Comparison of ENCODE assay signal across 14 cellular contexts in genomic region chr9:72412483-72413040, GRCh38. TPM values are rescaled to one million over a fixed set of nuclear protein-coding genes. Genes with fewer than 3 reads are reported as not detected.
DNase-seq lines count a peak whose midpoint lies in the region; ATAC-seq and TF ChIP-seq lines count a peak whose summit lies in the region.
"Had no signal": no experiment of that assay in that cellular context is flagged by ENCODE, and none has a peak within 500 bp of the region (broad histone marks: within the 10 kb centered on the region; RNA-seq: fewer than 3 reads in every experiment).

No MANE protein-coding gene starts in this region.

- POLR2A ChIA-PET in activated CD8-positive, alpha-beta T cell treated with anti-CD3 and anti-CD28 coated beads for 36 hours (lab: Charles Lee): no interaction called here

- no peak for ATAC-seq in activated CD8-positive, alpha-beta T cell treated with anti-CD3 and anti-CD28 coated beads for 36 hours
- no peak for ATAC-seq in activated T-cell treated with anti-CD3 and anti-CD28 coated beads, Interleukin-2, amount 50 U/mL, for 4 hours
- no peak for ATAC-seq in activated T-cell treated with anti-CD3 and anti-CD28 coated beads, Interleukin-2, amount 50 U/mL, for 72 hours (replicated peaks in 1 of 2)
- ATAC-seq: A549 had no signal

- TF ChIP-seq CTCF in CD14-positive monocyte (IDR thresholded peaks at IDR 0.05): no peak
- no peak for TF ChIP-seq CTCF in activated CD8-positive, alpha-beta T cell treated with anti-CD3 and anti-CD28 coated beads for 36 hours (IDR thresholded peaks at IDR 0.05)

- peak overlapping the region in 6 of 7 donors; percentile 41 to 79 (median 69) for H3K27ac Mint-ChIP-seq in CD14-positive monocyte
- H3K27ac Mint-ChIP-seq in dendritic cell treated with granulocyte-macrophage colony-stimulating factor and Interleukin-4, amounts not matched to agents 40 ng/mL and 50 ng/mL, for 4 days: peak overlapping the region; percentile 62
- H3K27ac Mint-ChIP-seq in activated CD8-positive, alpha-beta T cell treated with anti-CD3 and anti-CD28 coated beads for 36 hours: no peak overlapping the region
- no peak overlapping the region for H3K27ac Mint-ChIP-seq in activated T-cell treated with anti-CD3 and anti-CD28 coated beads, Interleukin-2, amount 50 U/mL, for 72 hours
- H3K27ac Mint-ChIP-seq: H9 had no signal

- peak overlapping the region in 1 of 2 donors; percentile 39 for H3K4me3 Mint-ChIP-seq in CD14-positive monocyte
- H3K4me3 Mint-ChIP-seq in dendritic cell treated with granulocyte-macrophage colony-stimulating factor and Interleukin-4, amounts not matched to agents 40 ng/mL and 50 ng/mL, for 4 days: no peak overlapping the region
- no peak overlapping the region for H3K4me3 Mint-ChIP-seq in activated CD8-positive, alpha-beta T cell treated with anti-CD3 and anti-CD28 coated beads for 36 hours
- H3K4me3 Mint-ChIP-seq in activated T-cell treated with anti-CD3 and anti-CD28 coated beads, Interleukin-2, amount 50 U/mL, for 4 hours: no peak overlapping the region
- no peak overlapping the region for H3K4me3 Mint-ChIP-seq in activated T-cell treated with anti-CD3 and anti-CD28 coated beads, Interleukin-2, amount 50 U/mL, for 72 hours
- H3K4me3 Mint-ChIP-seq: H9 had no signal

- peaks cover 0 to 3% (median 0%) of the 10 kb centered on the region in 3 donors for H3K27me3 Mint-ChIP-seq in CD14-positive monocyte (ENCODE audit: low read depth in 3 of 3)
- no peaks in the 10 kb centered on the region for H3K27me3 Mint-ChIP-seq in dendritic cell treated with granulocyte-macrophage colony-stimulating factor and Interleukin-4, amounts not matched to agents 40 ng/mL and 50 ng/mL, for 4 days
- no peaks in the 10 kb centered on the region for H3K27me3 Mint-ChIP-seq in activated CD8-positive, alpha-beta T cell treated with anti-CD3 and anti-CD28 coated beads for 36 hours
- no peaks in the 10 kb centered on the region for H3K27me3 Mint-ChIP-seq in activated T-cell treated with anti-CD3 and anti-CD28 coated beads, Interleukin-2, amount 50 U/mL, for 4 hours (ENCODE audit: low read depth)
- no peaks in the 10 kb centered on the region for H3K27me3 Mint-ChIP-seq in activated T-cell treated with anti-CD3 and anti-CD28 coated beads, Interleukin-2, amount 50 U/mL, for 72 hours (ENCODE audit: low read depth)

- no peaks in the 10 kb centered on the region for H3K36me3 Mint-ChIP-seq in CD14-positive monocyte
- H3K36me3 Mint-ChIP-seq in dendritic cell treated with granulocyte-macrophage colony-stimulating factor and Interleukin-4, amounts not matched to agents 40 ng/mL and 50 ng/mL, for 4 days (ENCODE audit: low read depth): no peaks in the 10 kb centered on the region
- no peaks in the 10 kb centered on the region for H3K36me3 Mint-ChIP-seq in activated CD8-positive, alpha-beta T cell treated with anti-CD3 and anti-CD28 coated beads for 36 hours (ENCODE audit: low read depth)
- H3K36me3 Mint-ChIP-seq in activated T-cell treated with anti-CD3 and anti-CD28 coated beads, Interleukin-2, amount 50 U/mL, for 4 hours (ENCODE audit: insufficient read depth): no peaks in the 10 kb centered on the region
- H3K36me3 Mint-ChIP-seq in activated T-cell treated with anti-CD3 and anti-CD28 coated beads, Interleukin-2, amount 50 U/mL, for 72 hours (ENCODE audit: insufficient read depth in 2 of 2): no peaks in the 10 kb centered on the region

- CTCF ChIA-PET in activated CD8-positive, alpha-beta T cell treated with anti-CD3 and anti-CD28 coated beads for 36 hours (lab: Charles Lee): no interaction called here

- intact Hi-C loops in CD14-positive monocyte (cut with micrococcal nuclease): no loop called here
- intact Hi-C loops in dendritic cell treated with granulocyte-macrophage colony-stimulating factor and Interleukin-4, amounts not matched to agents 40 ng/mL and 50 ng/mL, for 4 days (cut with micrococcal nuclease): no loop called here
- intact Hi-C loops in activated CD8-positive, alpha-beta T cell treated with anti-CD3 and anti-CD28 coated beads for 36 hours (cut with micrococcal nuclease): no loop called here

- peaks cover 13% of the 10 kb centered on the region for H3K4me1 Mint-ChIP-seq in CD14-positive monocyte
- peaks cover 18% of the 10 kb centered on the region for H3K4me1 Mint-ChIP-seq in dendritic cell treated with granulocyte-macrophage colony-stimulating factor and Interleukin-4, amounts not matched to agents 40 ng/mL and 50 ng/mL, for 4 days (ENCODE audit: low read depth)
- no peaks in the 10 kb centered on the region for H3K4me1 Mint-ChIP-seq in activated CD8-positive, alpha-beta T cell treated with anti-CD3 and anti-CD28 coated beads for 36 hours (ENCODE audit: low read depth)
- no peaks in the 10 kb centered on the region for H3K4me1 Mint-ChIP-seq in activated T-cell treated with anti-CD3 and anti-CD28 coated beads, Interleukin-2, amount 50 U/mL, for 4 hours (ENCODE audit: low read depth)
- H3K4me1 Mint-ChIP-seq in activated T-cell treated with anti-CD3 and anti-CD28 coated beads, Interleukin-2, amount 50 U/mL, for 72 hours (ENCODE audit: low read depth): no peaks in the 10 kb centered on the region

- H3K9me3 Mint-ChIP-seq in CD14-positive monocyte: no peaks in the 10 kb centered on the region
- no peaks in the 10 kb centered on the region for H3K9me3 Mint-ChIP-seq in dendritic cell treated with granulocyte-macrophage colony-stimulating factor and Interleukin-4, amounts not matched to agents 40 ng/mL and 50 ng/mL, for 4 days
- H3K9me3 Mint-ChIP-seq in activated CD8-positive, alpha-beta T cell treated with anti-CD3 and anti-CD28 coated beads for 36 hours: no peaks in the 10 kb centered on the region
- H3K9me3 Mint-ChIP-seq in activated T-cell treated with anti-CD3 and anti-CD28 coated beads, Interleukin-2, amount 50 U/mL, for 4 hours: peaks cover 4% of the 10 kb centered on the region
- peaks cover 0 to 2% of the 10 kb centered on the region in 2 donors for H3K9me3 Mint-ChIP-seq in activated T-cell treated with anti-CD3 and anti-CD28 coated beads, Interleukin-2, amount 50 U/mL, for 72 hours
- H3K9me3 Mint-ChIP-seq: H9 had no signal

- DNase-seq in CD14-positive monocyte (ENCODE audit: low spot score): no peak
- DNase-seq in CD1c-positive myeloid dendritic cell (ENCODE audit: extremely low spot score): peak; percentile 29
- DNase-seq in NCI-H82 (lab: John Stamatoyannopoulos, UW): peak; percentile 95
- DNase-seq in activated CD8-positive, alpha-beta T cell treated with anti-CD3 and anti-CD28 coated beads for 36 hours: no peak
- no peak for DNase-seq in activated T-cell treated with anti-CD3 and anti-CD28 coated beads, Interleukin-2, amount 50 U/mL, for 4 hours
- DNase-seq in activated T-cell treated with anti-CD3 and anti-CD28 coated beads, Interleukin-2, amount 50 U/mL, for 72 hours: no peak
- DNase-seq: BE2C, Calu3, DMS79 treated with DMSO at 0.1 percent for 48 hours, EL, GM23248, H9 had no signal

RNA-seq across cellular contexts. Expression of gene ZFAND5, which starts 47.6 kb away (rescaled TPM):
- 100 to 1,000 TPM; 199 to 237 TPM for polyA plus RNA-seq in CD14-positive monocyte
- total RNA-seq in activated CD8-positive, alpha-beta T cell treated with anti-CD3 and anti-CD28 coated beads for 36 hours: 10 to 100 TPM; 79.4 to 88.9 TPM
- total RNA-seq in activated T-cell treated with anti-CD3 and anti-CD28 coated beads, Interleukin-2, amount 50 U/mL, for 4 hours: 100 to 1,000 TPM; 112 to 142 (median 141) TPM
- 100 to 1,000 TPM; 116 to 117 TPM for total RNA-seq in activated T-cell treated with anti-CD3 and anti-CD28 coated beads, Interleukin-2, amount 50 U/mL, for 72 hours

Comparison
In these comparisons a context has a peak if more than half of its experiments do, and no peak if none do; other contexts are left out.
1. DNase-seq: peak in CD1c-positive myeloid dendritic cell (single experiment) and NCI-H82 (single experiment); none in CD14-positive monocyte (single experiment), activated CD8-positive, alpha-beta T cell treated with anti-CD3 and anti-CD28 coated beads for 36 hours (single experiment), activated T-cell treated with anti-CD3 and anti-CD28 coated beads, Interleukin-2, amount 50 U/mL, for 4 hours (single experiment) and activated T-cell treated with anti-CD3 and anti-CD28 coated beads, Interleukin-2, amount 50 U/mL, for 72 hours (0 of 2).
2. H3K27ac Mint-ChIP-seq: peak in CD14-positive monocyte (6 of 7) and dendritic cell treated with granulocyte-macrophage colony-stimulating factor and Interleukin-4, amounts not matched to agents 40 ng/mL and 50 ng/mL, for 4 days (single experiment); none in activated CD8-positive, alpha-beta T cell treated with anti-CD3 and anti-CD28 coated beads for 36 hours (single experiment) and activated T-cell treated with anti-CD3 and anti-CD28 coated beads, Interleukin-2, amount 50 U/mL, for 72 hours (single experiment).